ENCODE assay signal across 1 cellular context in the genomic region with DNA sequence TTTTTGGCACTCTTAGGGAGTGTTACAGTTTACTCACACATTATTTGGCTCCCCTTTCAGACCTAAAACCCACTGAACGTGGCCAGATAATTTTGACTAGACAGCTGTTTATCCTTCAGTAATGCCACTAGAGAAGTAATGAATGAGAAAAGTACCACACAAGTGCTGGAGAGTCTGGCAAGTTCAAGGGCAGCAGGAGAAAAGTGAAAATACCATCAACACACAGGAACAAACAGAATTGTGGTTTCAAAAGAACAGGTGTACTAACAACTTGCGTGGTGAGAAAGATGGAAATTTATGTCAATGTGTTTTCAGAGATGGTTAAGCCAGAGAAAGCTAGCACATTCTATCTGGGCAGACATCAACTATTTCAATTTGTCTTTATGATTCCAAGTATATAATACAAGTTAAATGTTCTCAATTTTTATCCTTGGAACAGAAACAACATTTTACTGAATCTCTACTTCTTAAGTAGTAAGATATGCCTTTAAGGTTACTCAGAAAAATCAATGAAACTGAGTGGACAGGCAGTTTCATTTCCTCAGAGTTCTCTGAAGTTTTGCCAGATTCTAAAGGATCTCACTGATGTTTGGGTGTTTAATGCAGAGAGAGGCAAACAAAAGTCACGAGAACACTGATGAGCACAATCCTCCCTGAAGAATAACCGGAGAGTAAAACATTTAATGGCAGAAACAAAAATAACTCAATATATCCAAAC.
TF ChIP-seq lines count a peak whose summit lies in the region.

No MANE protein-coding gene starts in this region.

TF ChIP-seq in H1, 55 proteins besides CTCF, POLR2A, EP300 and RAD21 (continued from another document):
- TF ChIP-seq JUN (IDR thresholded peaks at IDR 0.05; ENCODE audit: low read depth, low read length) (no peak), PHF8 (conservative IDR thresholded peaks at IDR 0.05; ENCODE audit: low read depth, low read length) (no peak), SIRT6 (IDR thresholded peaks at IDR 0.05; ENCODE audit: low read length) (no peak), SAP30 (IDR thresholded peaks at IDR 0.05; ENCODE audit: insufficient read depth, insufficient replicate concordance, low read length) (no peak), BCL11A (IDR thresholded peaks at IDR 0.05; ENCODE audit: low read depth in 2 of 2, low read length in 2 of 2) (no peak), RXRA (IDR thresholded peaks at IDR 0.05; ENCODE audit: insufficient read depth, low read depth, low read length) (no peak), JUND (IDR thresholded peaks at IDR 0.05; ENCODE audit: low read length) (no peak), RBBP5 (IDR thresholded peaks at IDR 0.05; ENCODE audit: borderline replicate concordance, low read depth, low read length) (no peak), CEBPB (IDR thresholded peaks at IDR 0.05; ENCODE audit: low read depth, low read length) (no peak), CTBP2 (IDR thresholded peaks at IDR 0.05; ENCODE audit: borderline replicate concordance, insufficient read depth, insufficient read length, low read length) (no peak), TAF1 (IDR thresholded peaks at IDR 0.05; ENCODE audit: low read depth, low read length) (no peak)
